14 cellular contexts compared by ENCODE assay signal in genomic region chr7:36677769-36678435, GRCh38. TPM values are rescaled to one million over a fixed set of nuclear protein-coding genes. Genes with fewer than 3 reads are reported as not detected.
A peak's percentile ranks its signal among the peaks of the same experiment; 100 is the strongest.
DNase-seq lines count a peak whose midpoint lies in the region; ATAC-seq and TF ChIP-seq lines count a peak whose summit lies in the region.
"Had no signal": no experiment of that assay in that cellular context is flagged by ENCODE, and none has a peak within 500 bp of the region (broad histone marks: within the 10 kb centered on the region; RNA-seq: fewer than 3 reads in every experiment).

No MANE protein-coding gene starts in this region.

- H3K4me3 Mint-ChIP-seq in IgD-negative memory B cell, result peak overlapping the region in 2 of 4 donors; percentile 2 to 81
- peak overlapping the region; percentile 31 for H3K4me3 Mint-ChIP-seq in activated naive CD4-positive, alpha-beta T cell treated with anti-CD3 and anti-CD28 coated beads for 36 hours
- no peak overlapping the region for H3K4me3 Mint-ChIP-seq in Calu3 (ENCODE audit: low read depth, unreplicated experiment)
- H3K4me3 Mint-ChIP-seq: GM23338 had no signal

- TF ChIP-seq CTCF in DND-41 (IDR thresholded peaks at IDR 0.05; ENCODE audit: borderline replicate concordance, extremely low read depth, low read length, poor library complexity, severe bottlenecking), result no peak
- TF ChIP-seq CTCF in Calu3 (IDR thresholded peaks at IDR 0.05; ENCODE audit: unreplicated experiment), result no peak

- no peaks in the 10 kb centered on the region for H3K79me2 ChIP-seq in DND-41 (ENCODE audit: insufficient read depth, low read length)

- no peaks in the 10 kb centered on the region for H4K20me1 ChIP-seq in DND-41 (ENCODE audit: insufficient read depth, low read length)

- H3K36me3 Mint-ChIP-seq in IgD-negative memory B cell, result no peaks in the 10 kb centered on the region
- H3K36me3 Mint-ChIP-seq in activated naive CD4-positive, alpha-beta T cell treated with anti-CD3 and anti-CD28 coated beads for 36 hours (ENCODE audit: low read depth), result no peaks in the 10 kb centered on the region
- no peaks in the 10 kb centered on the region for H3K36me3 Mint-ChIP-seq in Calu3 (ENCODE audit: insufficient read depth, unreplicated experiment)

- CTCF ChIA-PET in activated naive CD4-positive, alpha-beta T cell treated with anti-CD3 and anti-CD28 coated beads for 36 hours (lab: Charles Lee), result interaction anchor here (1.0 to 1.6 kb wide), 8 partner anchors 9 to 504 kb away, joined by 3 to 6 read pairs (median 3); no protein-coding TSS in a partner anchor
- CTCF ChIA-PET in Calu3 (lab: Charles Lee), result interaction anchor here (2.0 kb wide), 1 partner anchor 190 kb away, joined by 6 read pairs; no protein-coding TSS in a partner anchor

- no TSS peak for BruUV-seq in Calu3 (replicated peaks; lab: Mats Ljungman, UMichigan)

- H3K4me1 ChIP-seq in DND-41 (ENCODE audit: insufficient read depth, low read length), result no peaks in the 10 kb centered on the region
- H3K4me1 ChIP-seq: BE2C, suprapubic skin had no signal

- intact Hi-C loops in activated naive CD4-positive, alpha-beta T cell treated with anti-CD3 and anti-CD28 coated beads for 36 hours (cut with micrococcal nuclease), result loop anchor here (1.0 to 5.0 kb wide), 10 partner anchors 29 to 674 kb away; partner anchors contain the start of gene AOAH
- intact Hi-C loops in left ventricle myocardium superior (cut with micrococcal nuclease) (loop anchor here (10.0 kb wide), 1 partner anchor 193 kb away; no protein-coding TSS in a partner anchor), Calu3 (cut with micrococcal nuclease; ENCODE audit: unreplicated experiment) (no loop called here)

- no peaks in the 10 kb centered on the region for H3K9me3 Mint-ChIP-seq in IgD-negative memory B cell
- no peaks in the 10 kb centered on the region for H3K9me3 Mint-ChIP-seq in activated naive CD4-positive, alpha-beta T cell treated with anti-CD3 and anti-CD28 coated beads for 36 hours
- H3K9me3 Mint-ChIP-seq in Calu3 (ENCODE audit: low read depth, unreplicated experiment), result no peaks in the 10 kb centered on the region
- H3K9me3 Mint-ChIP-seq: GM23338 had no signal

- H2AFZ ChIP-seq in DND-41 (ENCODE audit: low read depth, low read length), result no peak overlapping the region
- H2AFZ ChIP-seq: GM23338 had no signal

- H3K36me3 ChIP-seq in DND-41 (ENCODE audit: insufficient read depth, low read length), result no peaks in the 10 kb centered on the region
- H3K36me3 ChIP-seq: BE2C, suprapubic skin had no signal

- no peaks in the 10 kb centered on the region for H3K27me3 ChIP-seq in DND-41 (ENCODE audit: insufficient read depth, low read length, poor library complexity)
- H3K27me3 ChIP-seq: BE2C, suprapubic skin had no signal

- H3K4me3 ChIP-seq in DND-41 (ENCODE audit: low read depth in 1 of 2, low read length in 2 of 2), result no peak overlapping the region
- H3K4me3 ChIP-seq: GM23338, suprapubic skin had no signal

- no peaks in the 10 kb centered on the region for H3K27me3 Mint-ChIP-seq in IgD-negative memory B cell
- peaks cover 2% of the 10 kb centered on the region for H3K27me3 Mint-ChIP-seq in activated naive CD4-positive, alpha-beta T cell treated with anti-CD3 and anti-CD28 coated beads for 36 hours (ENCODE audit: low read depth)
- H3K27me3 Mint-ChIP-seq in Calu3 (ENCODE audit: unreplicated experiment), result no peaks in the 10 kb centered on the region

- no peak overlapping the region for H3K27ac ChIP-seq in DND-41 (ENCODE audit: low read length)
- H3K27ac ChIP-seq: suprapubic skin had no signal

- no peak overlapping the region for H3K9ac ChIP-seq in DND-41 (ENCODE audit: low read depth, low read length)

- H3K9me3 ChIP-seq in DND-41 (ENCODE audit: insufficient read depth, low read length, severe bottlenecking), result no peaks in the 10 kb centered on the region
- H3K9me3 ChIP-seq: BE2C, suprapubic skin had no signal

- H3K4me2 ChIP-seq in DND-41 (ENCODE audit: insufficient read depth, low read length), result no peak overlapping the region
- H3K4me2 ChIP-seq: GM23338 had no signal

- H3K27ac Mint-ChIP-seq in IgD-negative memory B cell, result peak overlapping the region in 2 of 3 donors; percentile 87 to 89
- peak overlapping the region; percentile 57 for H3K27ac Mint-ChIP-seq in activated naive CD4-positive, alpha-beta T cell treated with anti-CD3 and anti-CD28 coated beads for 36 hours
- H3K27ac Mint-ChIP-seq in Calu3 (ENCODE audit: unreplicated experiment), result no peak overlapping the region
- H3K27ac Mint-ChIP-seq: GM23338 had no signal

- ATAC-seq in DND-41 (ENCODE audit: insufficient read depth, low read depth) (peak; percentile 3; the same call in 1 of the 3 replicates), GM19035 (IDR thresholded peaks at IDR 0.05; ENCODE audit: unreplicated experiment) (no peak), left ventricle myocardium superior (no peak), HG03460 (IDR thresholded peaks at IDR 0.05; ENCODE audit: unreplicated experiment) (no peak)
- ATAC-seq: GM23338 had no signal

- DNase-seq in DND-41 (no peak), left ventricle myocardium superior (no peak), Calu3 (no peak)
- DNase-seq in activated naive CD4-positive, alpha-beta T cell treated with anti-CD3 and anti-CD28 coated beads for 36 hours, result peak; percentile 79
- peak; percentile 70 to 82 for DNase-seq in stimulated activated CD4-positive, alpha-beta T cell treated with anti-CD3 and anti-CD28 coated beads, Interleukin-2, amount 100 ng/mL, for 24 hours
- DNase-seq: BE2C, islet precursor cell, NCI-H2081, posterior cingulate gyrus had no signal

- H3K4me1 Mint-ChIP-seq in IgD-negative memory B cell, result peaks cover 13 to 15% (median 14%) of the 10 kb centered on the region in 3 donors
- H3K4me1 Mint-ChIP-seq in activated naive CD4-positive, alpha-beta T cell treated with anti-CD3 and anti-CD28 coated beads for 36 hours (ENCODE audit: low read depth), result peaks cover 38% of the 10 kb centered on the region
- no peaks in the 10 kb centered on the region for H3K4me1 Mint-ChIP-seq in Calu3 (ENCODE audit: low read depth, unreplicated experiment)

RNA-seq across cellular contexts. Expression of gene AOAH, which starts 46.4 kb away (rescaled TPM):
- 2.8 TPM for polyA plus RNA-seq in IgD-negative memory B cell
- 1 to 10 TPM in 1 of 2 experiments, under 1 TPM in 1; 0.67 to 1.2 TPM for total RNA-seq in activated naive CD4-positive, alpha-beta T cell treated with anti-CD3 and anti-CD28 coated beads for 36 hours
- total RNA-seq in left ventricle myocardium superior (2.4 TPM), Calu3 (2022) (not detected in 2 replicates)
- total RNA-seq: GM23338 had no signal
- polyA plus RNA-seq: GM23338 had no signal

Comparison
In these comparisons a context has a peak if more than half of its experiments do, and no peak if none do; other contexts are left out.
1. DNase-seq: peak in activated naive CD4-positive, alpha-beta T cell treated with anti-CD3 and anti-CD28 coated beads for 36 hours (single experiment) and stimulated activated CD4-positive, alpha-beta T cell treated with anti-CD3 and anti-CD28 coated beads, Interleukin-2, amount 100 ng/mL, for 24 hours (2 of 2); none in DND-41 (single experiment), left ventricle myocardium superior (single experiment) and Calu3 (single experiment).